Comparison of ENCODE assay signal across 8 cellular contexts in genomic region chr18:112015-112733, GRCh38. TPM values are rescaled to one million over a fixed set of nuclear protein-coding genes. Genes with fewer than 3 reads are reported as not detected.
DNase-seq lines count a peak whose midpoint lies in the region; ATAC-seq and TF ChIP-seq lines count a peak whose summit lies in the region.
"Not testable (repeated sequence)": the region's sequence is repeated elsewhere in the genome, so short reads cannot be mapped to it uniquely, and the experiment has no call there.

No MANE protein-coding gene starts in this region.

- not testable (repeated sequence) for H3K9me3 ChIP-seq in Caco-2; Peyer's patch; cardiac muscle cell (ENCODE audit: low read depth); mucosa of descending colon; uterus

- peak overlapping the region; percentile 55 for H3K4me3 Mint-ChIP-seq in Caco-2 (ENCODE audit: unreplicated experiment)
- H3K4me3 Mint-ChIP-seq in activated T-helper 2 cell treated with anti-CD3 and anti-CD28 coated beads, Interferon-gamma antibody, Interleukin-2, Interleukin-4, amounts not matched to agents 10 μg/mL and 5 μg/mL and 100 μg/mL, durations not matched to agents 14 hours and 24 hours and 36 hours (ENCODE audit: low read depth) = not testable (repeated sequence)

- CTCF ChIA-PET in Caco-2 (lab: Charles Lee) = not testable (repeated sequence)

- TSS peak; percentile 79 for BruUV-seq in Caco-2 (replicated peaks; lab: Mats Ljungman, UMichigan)

- not testable (repeated sequence) for H3K27me3 ChIP-seq in Caco-2 (replicated peaks; ENCODE audit: control insufficient read depth, insufficient read depth, low read length); Peyer's patch; cardiac muscle cell; uterus

- not testable (repeated sequence) for H3K36me3 ChIP-seq in Caco-2 (ENCODE audit: control insufficient read depth, insufficient read depth, low read length); Peyer's patch; cardiac muscle cell; mucosa of descending colon (ENCODE audit: low read depth); uterus

- not testable (repeated sequence) for H3K27me3 Mint-ChIP-seq in Caco-2 (ENCODE audit: insufficient read depth, unreplicated experiment); activated T-helper 2 cell treated with anti-CD3 and anti-CD28 coated beads, Interferon-gamma antibody, Interleukin-2, Interleukin-4, amounts not matched to agents 10 μg/mL and 5 μg/mL and 100 μg/mL, durations not matched to agents 14 hours and 24 hours and 36 hours (ENCODE audit: low read depth)

- H3K4me3 ChIP-seq in Caco-2 (ENCODE audit: low read depth, low read length) (peak overlapping the region; percentile 53), Peyer's patch (peak overlapping the region; percentile 14 to 54 (median 48)), choroid plexus epithelial cell (ENCODE audit: low read depth, low read length) (peak overlapping the region; percentile 37), cardiac muscle cell (peak overlapping the region; percentile 15), skin epidermis (peak overlapping the region in 6 of 7 experiments; percentile 28 to 39 (median 34)), uterus (peak overlapping the region in 1 of 2 donors; percentile 33)
- H3K4me3 ChIP-seq in mucosa of descending colon = not testable (repeated sequence)

- POLR2A ChIA-PET in Caco-2 (lab: Charles Lee) = not testable (repeated sequence)

- intact Hi-C loops in Caco-2 (cut with micrococcal nuclease; ENCODE audit: unreplicated experiment) = loop anchor here (5.0 kb wide), 1 partner anchor 45 kb away; the partner anchor contains the start of gene USP14
- intact Hi-C loops in activated T-helper 2 cell treated with anti-CD3 and anti-CD28 coated beads, Interferon-gamma antibody, Interleukin-2, Interleukin-4, amounts not matched to agents 10 μg/mL and 5 μg/mL and 100 μg/mL, durations not matched to agents 14 hours and 24 hours and 36 hours (cut with micrococcal nuclease) = loop anchor here (5.0 kb wide), 2 partner anchors 45 to 155 kb away; partner anchors contain the start of genes THOC1 and USP14
- intact Hi-C loops in mucosa of descending colon (cut with DNase I, micrococcal nuclease); uterus (cut with DNase I; ENCODE audit: low total_unique reads): not testable (repeated sequence)

- H3K4me1 ChIP-seq in Caco-2; Peyer's patch; cardiac muscle cell (ENCODE audit: low read depth); mucosa of descending colon (ENCODE audit: low read depth); uterus: not testable (repeated sequence)

- TF ChIP-seq POLR2A in Peyer's patch (IDR thresholded peaks at IDR 0.05); uterus (IDR thresholded peaks at IDR 0.05): not testable (repeated sequence)

- H3K36me3 Mint-ChIP-seq in Caco-2 (ENCODE audit: insufficient read depth, unreplicated experiment) = peaks cover 16% of the 10 kb centered on the region
- H3K36me3 Mint-ChIP-seq in activated T-helper 2 cell treated with anti-CD3 and anti-CD28 coated beads, Interferon-gamma antibody, Interleukin-2, Interleukin-4, amounts not matched to agents 10 μg/mL and 5 μg/mL and 100 μg/mL, durations not matched to agents 14 hours and 24 hours and 36 hours (ENCODE audit: low read depth) = not testable (repeated sequence)

- DNase-seq in Caco-2 (peak in 1 of 2 experiments; percentile 70), Peyer's patch (peak in 1 of 3 donors; percentile 68), mucosa of descending colon (peak; percentile 19 to 72 (median 56)), uterus (peak; percentile 31 to 40)
- peak; percentile 38 for DNase-seq in activated T-helper 2 cell treated with anti-CD3 and anti-CD28 coated beads, Interferon-gamma antibody, Interleukin-2, Interleukin-4, amounts not matched to agents 10 μg/mL and 5 μg/mL and 100 μg/mL, durations not matched to agents 14 hours and 24 hours and 36 hours (ENCODE audit: low spot score)
- DNase-seq in choroid plexus epithelial cell (ENCODE audit: low read depth); cardiac muscle cell (ENCODE audit: low read depth in 1 of 2, low spot score in 1 of 2): not testable (repeated sequence)

- H3K27ac Mint-ChIP-seq in Caco-2 (ENCODE audit: unreplicated experiment); activated T-helper 2 cell treated with anti-CD3 and anti-CD28 coated beads, Interferon-gamma antibody, Interleukin-2, Interleukin-4, amounts not matched to agents 10 μg/mL and 5 μg/mL and 100 μg/mL, durations not matched to agents 14 hours and 24 hours and 36 hours: not testable (repeated sequence)

- TF ChIP-seq CTCF in Caco-2 (IDR thresholded peaks at IDR 0.05; ENCODE audit: insufficient read depth in 1 of 2, low read depth in 1 of 2, low read length in 1 of 2, severe bottlenecking in 1 of 2, unreplicated experiment in 1 of 2); Peyer's patch (IDR thresholded peaks at IDR 0.05); choroid plexus epithelial cell (conservative IDR thresholded peaks at IDR 0.05; ENCODE audit: low read depth, low read length); cardiac muscle cell (IDR thresholded peaks at IDR 0.05; ENCODE audit: low read depth, low read length); mucosa of descending colon (IDR thresholded peaks at IDR 0.05); uterus (IDR thresholded peaks at IDR 0.05): not testable (repeated sequence)

- H3K4me1 Mint-ChIP-seq in Caco-2 (ENCODE audit: low read depth, unreplicated experiment); activated T-helper 2 cell treated with anti-CD3 and anti-CD28 coated beads, Interferon-gamma antibody, Interleukin-2, Interleukin-4, amounts not matched to agents 10 μg/mL and 5 μg/mL and 100 μg/mL, durations not matched to agents 14 hours and 24 hours and 36 hours (ENCODE audit: low read depth): not testable (repeated sequence)

- H3K9me3 Mint-ChIP-seq in Caco-2 (ENCODE audit: unreplicated experiment) = peaks cover 37% of the 10 kb centered on the region
- peaks cover 28% of the 10 kb centered on the region for H3K9me3 Mint-ChIP-seq in activated T-helper 2 cell treated with anti-CD3 and anti-CD28 coated beads, Interferon-gamma antibody, Interleukin-2, Interleukin-4, amounts not matched to agents 10 μg/mL and 5 μg/mL and 100 μg/mL, durations not matched to agents 14 hours and 24 hours and 36 hours

- not testable (repeated sequence) for ATAC-seq in mucosa of descending colon

- H3K27ac ChIP-seq in Peyer's patch = peak overlapping the region in 2 of 4 donors; percentile 68 to 83
- not testable (repeated sequence) for H3K27ac ChIP-seq in cardiac muscle cell
- peak overlapping the region in 8 of 21 experiments; percentile 50 to 78 (median 68) for H3K27ac ChIP-seq in skin epidermis
- H3K27ac ChIP-seq in uterus = peak overlapping the region in 1 of 2 donors; percentile 57

RNA-seq across cellular contexts. Expression of gene USP14, which starts 46.2 kb away (rescaled TPM):
- total RNA-seq in Caco-2 (2022) = 86.2 and 95.2 TPM in 2 replicates
- total RNA-seq in Peyer's patch = 10 to 100 TPM; 17.1 to 66.0 (median 20.3) TPM
- total RNA-seq in activated T-helper 2 cell treated with anti-CD3 and anti-CD28 coated beads, Interferon-gamma antibody, Interleukin-2, Interleukin-4, amounts not matched to agents 10 μg/mL and 5 μg/mL and 100 μg/mL, durations not matched to agents 14 hours and 24 hours and 36 hours = 89.7 and 98.4 TPM in 2 replicates
- 13.5 and 18.4 TPM in 2 replicates for total RNA-seq in cardiac muscle cell
- 59.5 and 81.9 TPM in 2 replicates for polyA plus RNA-seq in cardiac muscle cell
- 10 to 100 TPM; 25.5 to 47.6 (median 38.2) TPM for total RNA-seq in mucosa of descending colon
- 10 to 100 TPM; 52.5 to 86.1 (median 60.4) TPM for total RNA-seq in uterus
